Comparison of ENCODE assay signal across 1 cellular context in the genomic region with DNA sequence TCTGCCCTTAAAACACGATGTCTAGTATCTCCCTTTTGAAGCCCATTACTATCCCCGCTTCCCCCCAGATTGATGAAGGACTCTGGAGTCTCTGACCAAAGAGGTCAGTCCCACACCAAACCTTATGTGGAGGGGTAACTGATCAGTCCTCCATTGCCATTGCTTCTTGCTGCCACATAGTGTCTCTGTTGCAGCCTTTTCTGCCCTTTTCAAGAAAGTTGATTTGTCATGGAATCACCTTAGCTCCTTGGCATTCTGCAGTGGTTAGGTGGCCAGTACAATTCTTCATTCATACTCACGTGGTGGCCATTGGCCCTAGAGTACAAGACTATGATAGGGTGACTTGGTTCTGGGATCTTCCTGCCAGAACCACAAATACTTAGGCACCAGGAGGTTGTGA.
TF ChIP-seq lines count a peak whose summit lies in the region.

No MANE protein-coding gene starts in this region.

TF ChIP-seq in GM23338, 12 proteins besides CTCF, POLR2A, EP300 and RAD21 (continued from another document):
- no peak for TF ChIP-seq NANOG (IDR thresholded peaks at IDR 0.05; ENCODE audit: borderline replicate concordance)
- TF ChIP-seq, protein P1, sequence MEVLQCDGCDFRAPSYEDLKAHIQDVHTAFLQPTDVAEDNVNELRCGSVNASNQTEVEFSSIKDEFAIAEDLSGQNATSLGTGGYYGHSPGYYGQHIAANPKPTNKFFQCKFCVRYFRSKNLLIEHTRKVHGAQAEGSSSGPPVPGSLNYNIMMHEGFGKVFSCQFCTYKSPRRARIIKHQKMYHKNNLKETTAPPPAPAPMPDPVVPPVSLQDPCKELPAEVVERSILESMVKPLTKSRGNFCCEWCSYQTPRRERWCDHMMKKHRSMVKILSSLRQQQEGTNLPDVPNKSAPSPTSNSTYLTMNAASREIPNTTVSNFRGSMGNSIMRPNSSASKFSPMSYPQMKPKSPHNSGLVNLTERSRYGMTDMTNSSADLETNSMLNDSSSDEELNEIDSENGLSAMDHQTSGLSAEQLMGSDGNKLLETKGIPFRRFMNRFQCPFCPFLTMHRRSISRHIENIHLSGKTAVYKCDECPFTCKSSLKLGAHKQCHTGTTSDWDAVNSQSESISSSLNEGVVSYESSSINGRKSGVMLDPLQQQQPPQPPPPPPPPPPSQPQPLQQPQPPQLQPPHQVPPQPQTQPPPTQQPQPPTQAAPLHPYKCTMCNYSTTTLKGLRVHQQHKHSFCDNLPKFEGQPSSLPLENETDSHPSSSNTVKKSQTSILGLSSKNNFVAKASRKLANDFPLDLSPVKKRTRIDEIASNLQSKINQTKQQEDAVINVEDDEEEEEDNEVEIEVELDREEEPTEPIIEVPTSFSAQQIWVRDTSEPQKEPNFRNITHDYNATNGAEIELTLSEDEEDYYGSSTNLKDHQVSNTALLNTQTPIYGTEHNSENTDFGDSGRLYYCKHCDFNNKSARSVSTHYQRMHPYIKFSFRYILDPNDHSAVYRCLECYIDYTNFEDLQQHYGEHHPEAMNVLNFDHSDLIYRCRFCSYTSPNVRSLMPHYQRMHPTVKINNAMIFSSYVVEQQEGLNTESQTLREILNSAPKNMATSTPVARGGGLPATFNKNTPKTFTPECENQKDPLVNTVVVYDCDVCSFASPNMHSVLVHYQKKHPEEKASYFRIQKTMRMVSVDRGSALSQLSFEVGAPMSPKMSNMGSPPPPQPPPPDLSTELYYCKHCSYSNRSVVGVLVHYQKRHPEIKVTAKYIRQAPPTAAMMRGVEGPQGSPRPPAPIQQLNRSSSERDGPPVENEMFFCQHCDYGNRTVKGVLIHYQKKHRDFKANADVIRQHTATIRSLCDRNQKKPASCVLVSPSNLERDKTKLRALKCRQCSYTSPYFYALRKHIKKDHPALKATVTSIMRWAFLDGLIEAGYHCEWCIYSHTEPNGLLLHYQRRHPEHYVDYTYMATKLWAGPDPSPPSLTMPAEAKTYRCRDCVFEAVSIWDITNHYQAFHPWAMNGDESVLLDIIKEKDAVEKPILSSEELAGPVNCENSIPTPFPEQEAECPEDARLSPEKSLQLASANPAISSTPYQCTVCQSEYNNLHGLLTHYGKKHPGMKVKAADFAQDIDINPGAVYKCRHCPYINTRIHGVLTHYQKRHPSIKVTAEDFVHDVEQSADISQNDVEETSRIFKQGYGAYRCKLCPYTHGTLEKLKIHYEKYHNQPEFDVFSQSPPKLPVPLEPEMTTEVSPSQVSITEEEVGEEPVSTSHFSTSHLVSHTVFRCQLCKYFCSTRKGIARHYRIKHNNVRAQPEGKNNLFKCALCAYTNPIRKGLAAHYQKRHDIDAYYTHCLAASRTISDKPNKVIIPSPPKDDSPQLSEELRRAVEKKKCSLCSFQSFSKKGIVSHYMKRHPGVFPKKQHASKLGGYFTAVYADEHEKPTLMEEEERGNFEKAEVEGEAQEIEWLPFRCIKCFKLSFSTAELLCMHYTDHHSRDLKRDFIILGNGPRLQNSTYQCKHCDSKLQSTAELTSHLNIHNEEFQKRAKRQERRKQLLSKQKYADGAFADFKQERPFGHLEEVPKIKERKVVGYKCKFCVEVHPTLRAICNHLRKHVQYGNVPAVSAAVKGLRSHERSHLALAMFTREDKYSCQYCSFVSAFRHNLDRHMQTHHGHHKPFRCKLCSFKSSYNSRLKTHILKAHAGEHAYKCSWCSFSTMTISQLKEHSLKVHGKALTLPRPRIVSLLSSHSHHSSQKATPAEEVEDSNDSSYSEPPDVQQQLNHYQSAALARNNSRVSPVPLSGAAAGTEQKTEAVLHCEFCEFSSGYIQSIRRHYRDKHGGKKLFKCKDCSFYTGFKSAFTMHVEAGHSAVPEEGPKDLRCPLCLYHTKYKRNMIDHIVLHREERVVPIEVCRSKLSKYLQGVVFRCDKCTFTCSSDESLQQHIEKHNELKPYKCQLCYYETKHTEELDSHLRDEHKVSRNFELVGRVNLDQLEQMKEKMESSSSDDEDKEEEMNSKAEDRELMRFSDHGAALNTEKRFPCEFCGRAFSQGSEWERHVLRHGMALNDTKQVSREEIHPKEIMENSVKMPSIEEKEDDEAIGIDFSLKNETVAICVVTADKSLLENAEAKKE (CRISPR knock-in tag; IDR thresholded peaks at IDR 0.05): no peak
